In the genomic region with DNA sequence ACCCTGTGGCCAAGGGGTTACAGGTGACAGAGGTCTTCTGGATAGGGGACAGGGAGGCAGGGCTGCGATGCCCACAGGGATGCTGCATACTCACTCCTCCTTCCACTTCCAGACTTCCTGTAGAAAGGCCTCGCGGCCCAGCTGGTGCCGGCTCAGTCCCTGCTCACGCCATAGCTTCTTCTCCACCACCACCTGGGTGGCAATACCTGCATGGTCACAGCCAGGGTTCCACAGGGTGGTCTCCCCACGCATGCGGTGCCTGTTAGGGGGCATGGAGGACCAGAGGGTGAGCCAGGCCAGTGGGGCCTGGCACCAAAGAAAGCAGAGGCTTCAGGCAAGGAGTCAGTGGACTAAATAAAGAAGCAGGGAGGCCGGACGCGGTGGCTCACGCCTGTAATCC, we compare ENCODE assay signal across 1 cellular context.
TF ChIP-seq lines count a peak whose summit lies in the region.

No MANE protein-coding gene starts in this region.

TF ChIP-seq in K562, 482 proteins besides CTCF, POLR2A, EP300 and RAD21:
- TF ChIP-seq NR4A1 (CRISPR knock-in tag; IDR thresholded peaks at IDR 0.05) = 0 out of 2 replicates have a peak, but pooled peaks have one; percentile 16
- TF ChIP-seq NR4A1 (tag; IDR thresholded peaks at IDR 0.05) = no peak
- no peak for TF ChIP-seq STAT5A (IDR thresholded peaks at IDR 0.05; ENCODE audit: borderline replicate concordance, low read length)
- TF ChIP-seq, protein P1, sequence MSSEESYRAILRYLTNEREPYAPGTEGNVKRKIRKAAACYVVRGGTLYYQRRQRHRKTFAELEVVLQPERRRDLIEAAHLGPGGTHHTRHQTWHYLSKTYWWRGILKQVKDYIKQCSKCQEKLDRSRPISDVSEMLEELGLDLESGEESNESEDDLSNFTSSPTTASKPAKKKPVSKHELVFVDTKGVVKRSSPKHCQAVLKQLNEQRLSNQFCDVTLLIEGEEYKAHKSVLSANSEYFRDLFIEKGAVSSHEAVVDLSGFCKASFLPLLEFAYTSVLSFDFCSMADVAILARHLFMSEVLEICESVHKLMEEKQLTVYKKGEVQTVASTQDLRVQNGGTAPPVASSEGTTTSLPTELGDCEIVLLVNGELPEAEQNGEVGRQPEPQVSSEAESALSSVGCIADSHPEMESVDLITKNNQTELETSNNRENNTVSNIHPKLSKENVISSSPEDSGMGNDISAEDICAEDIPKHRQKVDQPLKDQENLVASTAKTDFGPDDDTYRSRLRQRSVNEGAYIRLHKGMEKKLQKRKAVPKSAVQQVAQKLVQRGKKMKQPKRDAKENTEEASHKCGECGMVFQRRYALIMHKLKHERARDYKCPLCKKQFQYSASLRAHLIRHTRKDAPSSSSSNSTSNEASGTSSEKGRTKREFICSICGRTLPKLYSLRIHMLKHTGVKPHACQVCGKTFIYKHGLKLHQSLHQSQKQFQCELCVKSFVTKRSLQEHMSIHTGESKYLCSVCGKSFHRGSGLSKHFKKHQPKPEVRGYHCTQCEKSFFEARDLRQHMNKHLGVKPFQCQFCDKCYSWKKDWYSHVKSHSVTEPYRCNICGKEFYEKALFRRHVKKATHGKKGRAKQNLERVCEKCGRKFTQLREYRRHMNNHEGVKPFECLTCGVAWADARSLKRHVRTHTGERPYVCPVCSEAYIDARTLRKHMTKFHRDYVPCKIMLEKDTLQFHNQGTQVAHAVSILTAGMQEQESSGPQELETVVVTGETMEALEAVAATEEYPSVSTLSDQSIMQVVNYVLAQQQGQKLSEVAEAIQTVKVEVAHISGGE (CRISPR knock-in tag; IDR thresholded peaks at IDR 0.05) = 0 out of 6 replicates have a peak, but pooled peaks of 1 of the 3 experiments have one; percentile 20
- no peak for TF ChIP-seq PCBP2 (IDR thresholded peaks at IDR 0.05; ENCODE audit: low read depth, low read length, poor library complexity, severe bottlenecking)
- no peak for TF ChIP-seq TAF15 (IDR thresholded peaks at IDR 0.05; ENCODE audit: low read depth, low read length)
- peak; percentile 48; the same call in 1 of the 2 replicates for TF ChIP-seq POLR2G (IDR thresholded peaks at IDR 0.05; ENCODE audit: low read depth, low read length)
- TF ChIP-seq HNRNPUL1 (IDR thresholded peaks at IDR 0.05; ENCODE audit: low read length) = no peak
- peak; percentile 62 for TF ChIP-seq RBFOX2 (IDR thresholded peaks at IDR 0.05; ENCODE audit: low read depth, low read length)
- no peak for TF ChIP-seq JUN (IDR thresholded peaks at IDR 0.05; ENCODE audit: borderline replicate concordance, low read depth, low read length)
- 0 out of 2 replicates have a peak, but pooled peaks have one; percentile 7 for TF ChIP-seq JUN (CRISPR knock-in tag; IDR thresholded peaks at IDR 0.05; ENCODE audit: borderline replicate concordance)
- no peak for TF ChIP-seq SNRNP70 (optimal IDR thresholded peaks at IDR 0.05; ENCODE audit: low read depth, low read length)
- no peak for TF ChIP-seq DACH1 (IDR thresholded peaks at IDR 0.05; ENCODE audit: partially characterized antibody)
- TF ChIP-seq NFE2L1 (tag; IDR thresholded peaks at IDR 0.05; ENCODE audit: borderline replicate concordance, low read depth) = no peak
- TF ChIP-seq TEAD4 (IDR thresholded peaks at IDR 0.05; ENCODE audit: low read length) = no peak
- TF ChIP-seq TEAD4 (CRISPR knock-in tag; IDR thresholded peaks at IDR 0.05; ENCODE audit: borderline replicate concordance) = 0 out of 2 replicates have a peak, but pooled peaks have one; percentile 5
- no peak for TF ChIP-seq FOXK1 (CRISPR knock-in tag; IDR thresholded peaks at IDR 0.05; ENCODE audit: borderline replicate concordance)
- TF ChIP-seq EP400 (IDR thresholded peaks at IDR 0.05) = no peak
- no peak for TF ChIP-seq HDAC8 (tag; IDR thresholded peaks at IDR 0.05)
- TF ChIP-seq ZNF165 (CRISPR knock-in tag; IDR thresholded peaks at IDR 0.05; ENCODE audit: borderline replicate concordance) = no peak
- TF ChIP-seq SREBF1 (IDR thresholded peaks at IDR 0.05; ENCODE audit: borderline replicate concordance, low read depth, low read length) = no peak
- TF ChIP-seq ZNF507 (tag; conservative IDR thresholded peaks at IDR 0.05) = no peak
- TF ChIP-seq MGA (IDR thresholded peaks at IDR 0.05) = no peak
- TF ChIP-seq ZNF12 (CRISPR knock-in tag; IDR thresholded peaks at IDR 0.05) = 0 out of 2 replicates have a peak, but pooled peaks have one; percentile 25
- TF ChIP-seq ESRRB (CRISPR knock-in tag; IDR thresholded peaks at IDR 0.05; ENCODE audit: borderline replicate concordance) = no peak
- TF ChIP-seq CBX1 (IDR thresholded peaks at IDR 0.05; ENCODE audit: low read depth) = no peak
